In genomic region chr2:237500681-237501424, GRCh38 we compare ENCODE assay signal across 10 cellular contexts. TPM values are rescaled to one million over a fixed set of nuclear protein-coding genes. Genes with fewer than 3 reads are reported as not detected.
A peak's percentile ranks its signal among the peaks of the same experiment; 100 is the strongest.
DNase-seq lines count a peak whose midpoint lies in the region; ATAC-seq and TF ChIP-seq lines count a peak whose summit lies in the region.
"Had no signal": no experiment of that assay in that cellular context is flagged by ENCODE, and none has a peak within 500 bp of the region (broad histone marks: within the 10 kb centered on the region; RNA-seq: fewer than 3 reads in every experiment).

No MANE protein-coding gene starts in this region.

- peaks cover 82% of the 10 kb centered on the region for H3K36me3 ChIP-seq in skeletal muscle satellite cell (ENCODE audit: insufficient read depth, low read length)

- H3K9me3 ChIP-seq in skeletal muscle satellite cell (replicated peaks; ENCODE audit: low read length): no peaks in the 10 kb centered on the region

- DNase-seq in SKM-1 treated with dmso at 0.1 percent for 144 hours (lab: John Stamatoyannopoulos, UW; ENCODE audit: unreplicated experiment): peak; percentile 1
- no peak for DNase-seq in SKM-1 (lab: John Stamatoyannopoulos, UW; ENCODE audit: unreplicated experiment)
- DNase-seq in RWPE1 (ENCODE audit: low spot score): peak; percentile 60
- peak; percentile 100 for DNase-seq in fibroblast of mammary gland (ENCODE audit: low read depth)
- no peak for DNase-seq in NCI-H1092 treated with DMSO at 0.1 percent for 48 hours (lab: John Stamatoyannopoulos, UW)
- DNase-seq: CD4-positive, CD25-positive, alpha-beta regulatory T cell; left cardiac atrium had no signal

- TF ChIP-seq CTCF in RWPE1 (conservative IDR thresholded peaks at IDR 0.05; ENCODE audit: low read depth): no peak
- TF ChIP-seq CTCF in fibroblast of mammary gland (conservative IDR thresholded peaks at IDR 0.05; ENCODE audit: control insufficient read depth, insufficient read depth, low read depth, low read length): no peak

- POLR2A ChIA-PET in RWPE1 (lab: Yijun Ruan, JAX; ENCODE audit: low non-redundant PET): no interaction called here

- H3K27ac ChIP-seq in RWPE1: peak overlapping the region; percentile 47

- H3K27me3 ChIP-seq in skeletal muscle satellite cell (ENCODE audit: control insufficient read depth, insufficient read depth, low read length): no peaks in the 10 kb centered on the region

- peaks cover 73% of the 10 kb centered on the region for H3K4me1 ChIP-seq in skeletal muscle satellite cell (ENCODE audit: control insufficient read depth, insufficient read depth, low read length)

- H3K4me3 ChIP-seq in fibroblast of mammary gland (ENCODE audit: control insufficient read depth, low read depth, low read length): no peak overlapping the region
- peak overlapping the region; percentile 2 for H3K4me3 ChIP-seq in skeletal muscle satellite cell (ENCODE audit: low read length)

- CTCF ChIA-PET in RWPE1 (lab: Yijun Ruan, JAX): interaction anchor here (0.8 kb wide), 1 partner anchor 12 kb away, joined by 3 read pairs; no protein-coding TSS in a partner anchor

- ATAC-seq in HG03280 (IDR thresholded peaks at IDR 0.05; ENCODE audit: unreplicated experiment): no peak
- ATAC-seq in HG03095 (IDR thresholded peaks at IDR 0.05; ENCODE audit: unreplicated experiment): no peak

- peak overlapping the region; percentile 81 for H3K9ac ChIP-seq in skeletal muscle satellite cell (ENCODE audit: low read depth, low read length)

- peak overlapping the region; percentile 43 for H3K4me2 ChIP-seq in skeletal muscle satellite cell (ENCODE audit: low read length)

RNA-seq across cellular contexts. Expression of gene MLPH, which starts 13.8 kb away (rescaled TPM):
- 24.7 and 53.0 TPM in 2 replicates for total RNA-seq in skeletal muscle satellite cell (2012; rRNA removed)

Comparison
In these comparisons a context has a peak if more than half of its experiments do, and no peak if none do; other contexts are left out.
1. DNase-seq: peak in SKM-1 treated with dmso at 0.1 percent for 144 hours (single experiment), RWPE1 (single experiment) and fibroblast of mammary gland (single experiment); none in SKM-1 (single experiment) and NCI-H1092 treated with DMSO at 0.1 percent for 48 hours (single experiment).